ENCODE assay signal across 8 cellular contexts in the genomic region with DNA sequence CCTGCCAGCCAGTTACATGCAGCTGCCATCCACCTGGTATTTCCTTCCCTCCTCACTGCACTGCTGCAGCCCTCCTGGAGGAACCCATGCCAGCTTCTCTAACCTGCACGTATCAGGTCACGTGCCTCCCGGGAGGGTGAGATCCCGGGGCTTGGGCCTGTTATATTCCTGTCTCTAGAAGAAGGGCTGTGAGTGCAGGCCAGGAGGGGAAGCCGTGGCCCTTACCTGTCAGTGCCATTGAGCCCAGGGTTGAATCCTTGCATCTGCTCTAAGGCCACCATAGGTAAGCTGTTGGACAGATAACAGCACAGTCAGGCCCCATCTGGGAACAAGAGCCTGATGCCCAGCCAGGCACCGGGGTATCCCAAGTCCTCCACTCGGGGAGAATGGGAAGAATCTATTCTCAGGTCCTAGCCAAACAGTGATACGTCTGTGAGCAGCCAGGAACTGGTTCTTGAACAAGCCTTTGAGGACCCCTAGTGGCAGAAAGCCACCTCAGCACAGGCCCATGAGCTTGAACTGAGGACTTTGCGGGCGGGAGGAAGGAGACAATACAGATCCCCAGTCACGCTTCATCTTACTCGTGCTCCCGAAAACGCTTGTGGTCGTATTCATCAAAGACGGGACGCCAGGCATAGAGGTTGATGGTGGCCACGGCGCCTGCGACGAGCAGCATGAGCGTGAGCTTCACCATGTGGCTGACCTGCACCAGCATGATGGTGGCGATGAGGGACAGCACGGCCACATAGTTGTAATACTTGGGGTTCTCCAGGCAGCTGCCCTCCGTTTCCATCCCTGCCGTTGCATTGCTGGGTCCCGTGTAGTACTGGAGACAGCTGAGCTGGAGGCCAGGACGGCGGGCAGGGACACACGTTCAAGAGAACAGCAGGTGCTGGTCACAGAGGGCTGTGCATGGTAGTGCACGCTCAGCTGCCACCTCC. TPM values are rescaled to one million over a fixed set of nuclear protein-coding genes. Genes with fewer than 3 reads are reported as not detected.
DNase-seq lines count a peak whose midpoint lies in the region; ATAC-seq and TF ChIP-seq lines count a peak whose summit lies in the region.

No MANE protein-coding gene starts in this region.

- intact Hi-C loops in A673 (cut with micrococcal nuclease; ENCODE audit: unreplicated experiment): loop anchor here (1.0 to 10.0 kb wide), 4 partner anchors 215 to 417 kb away; a partner anchor contains a TSS
- intact Hi-C loops in activated CD4-positive, alpha-beta T cell treated with anti-CD3 and anti-CD28 coated beads, Interleukin-2, amount 10 ng/mL, durations not matched to agents 24 days and 14 days (cut with micrococcal nuclease): loop anchor here (1.0 to 5.0 kb wide), 9 partner anchors 35 to 417 kb away; a partner anchor contains a TSS
- intact Hi-C loops in right lobe of liver (cut with DNase I): loop anchor here in 1 of 2 donors (10.0 kb wide), 1 partner anchor 423 kb away; no protein-coding TSS in a partner anchor

- H3K36me3 ChIP-seq in A673 (ENCODE audit: insufficient read depth, low read length, poor library complexity, severe bottlenecking): peaks cover 15% of the 10 kb centered on the region
- H3K36me3 ChIP-seq in right lobe of liver: no peaks in the 10 kb centered on the region

- TF ChIP-seq POLR2A in right lobe of liver (IDR thresholded peaks at IDR 0.05): no peak

- peak; percentile 90 for DNase-seq in A673 (ENCODE audit: low spot score)
- peak; percentile 24 for DNase-seq in NCI-H524 treated with DMSO at 0.1 percent for 48 hours (lab: John Stamatoyannopoulos, UW)
- DNase-seq in activated CD4-positive, alpha-beta T cell treated with anti-CD3 and anti-CD28 coated beads, Interleukin-2, amount 10 ng/mL, durations not matched to agents 24 days and 14 days: peak; percentile 92
- DNase-seq in coronary artery (ENCODE audit: low spot score): peak; percentile 83
- peak; percentile 72 to 82 (median 74) for DNase-seq in right lobe of liver
- DNase-seq in stimulated activated CD4-positive, alpha-beta T cell treated with anti-CD3 and anti-CD28 coated beads, TNF-alpha, amount 100 ng/mL, for 1 hour (ENCODE audit: low read depth in 3 of 3, low spot score in 1 of 3): peak; percentile 34 to 46 (median 42)

- no peak overlapping the region for H3K4me3 Mint-ChIP-seq in activated CD4-positive, alpha-beta T cell treated with anti-CD3 and anti-CD28 coated beads, Interleukin-2, amount 10 ng/mL, durations not matched to agents 24 days and 14 days

- no peaks in the 10 kb centered on the region for H3K9me3 Mint-ChIP-seq in activated CD4-positive, alpha-beta T cell treated with anti-CD3 and anti-CD28 coated beads, Interleukin-2, amount 10 ng/mL, durations not matched to agents 24 days and 14 days

- peak; percentile 82 for ATAC-seq in GM18511 (IDR thresholded peaks at IDR 0.05; ENCODE audit: unreplicated experiment)
- peak; percentile 74 for ATAC-seq in HG03280 (IDR thresholded peaks at IDR 0.05; ENCODE audit: unreplicated experiment)
- ATAC-seq in right lobe of liver: peak; percentile 93 to 97 (median 95)

- CTCF ChIA-PET in A673 (lab: Charles Lee): interaction anchor here (0.6 to 1.1 kb wide), 6 partner anchors 214 to 418 kb away, joined by 3 to 9 read pairs (median 4); no protein-coding TSS in a partner anchor

- H3K27me3 ChIP-seq in A673 (replicated peaks; ENCODE audit: insufficient read depth, low read depth, low read length, poor library complexity) (no peaks in the 10 kb centered on the region), right lobe of liver (no peaks in the 10 kb centered on the region)

- TF ChIP-seq CTCF in A673 (conservative IDR thresholded peaks at IDR 0.05; ENCODE audit: low read depth, low read length): peak; percentile 96
- TF ChIP-seq CTCF in coronary artery (IDR thresholded peaks at IDR 0.05): peak; percentile 89
- TF ChIP-seq CTCF in right lobe of liver (IDR thresholded peaks at IDR 0.05): peak; percentile 85 to 95 (median 92)

- peak overlapping the region; percentile 93 for H3K27ac Mint-ChIP-seq in activated CD4-positive, alpha-beta T cell treated with anti-CD3 and anti-CD28 coated beads, Interleukin-2, amount 10 ng/mL, durations not matched to agents 24 days and 14 days

- H3K4me1 ChIP-seq in A673 (ENCODE audit: insufficient read depth, low read length, poor library complexity, severe bottlenecking) (peaks cover under 1% of the 10 kb centered on the region), right lobe of liver (peaks cover 0 to 4% (median 0%) of the 10 kb centered on the region in 4 donors)

- WGBS in right lobe of liver (ENCODE audit: insufficient coverage, low coverage, low lambda C conversion rate, missing lambda C conversion rate): 15% methylated on average over 13 of the region's 31 CpGs

- no TSS peak for BruUV-seq in A673 (replicated peaks; lab: Mats Ljungman, UMichigan)

- H3K36me3 Mint-ChIP-seq in activated CD4-positive, alpha-beta T cell treated with anti-CD3 and anti-CD28 coated beads, Interleukin-2, amount 10 ng/mL, durations not matched to agents 24 days and 14 days (ENCODE audit: low read depth): peaks cover 32% of the 10 kb centered on the region

- no peak overlapping the region for H3K4me3 ChIP-seq in A673 (ENCODE audit: low read depth, low read length, poor library complexity, severe bottlenecking)
- H3K4me3 ChIP-seq in coronary artery: no peak overlapping the region
- H3K4me3 ChIP-seq in right lobe of liver: no peak overlapping the region

- POLR2A ChIA-PET in A673 (lab: Charles Lee; ENCODE audit: low non-redundant PET): no interaction called here

- H3K27me3 Mint-ChIP-seq in activated CD4-positive, alpha-beta T cell treated with anti-CD3 and anti-CD28 coated beads, Interleukin-2, amount 10 ng/mL, durations not matched to agents 24 days and 14 days: no peaks in the 10 kb centered on the region

- H3K27ac ChIP-seq in A673 (ENCODE audit: low read depth, low read length, poor library complexity, severe bottlenecking): no peak overlapping the region
- no peak overlapping the region for H3K27ac ChIP-seq in coronary artery
- no peak overlapping the region for H3K27ac ChIP-seq in right lobe of liver

- H3K9me3 ChIP-seq in A673 (ENCODE audit: low read depth, low read length, poor library complexity, severe bottlenecking): no peaks in the 10 kb centered on the region
- H3K9me3 ChIP-seq in right lobe of liver: no peaks in the 10 kb centered on the region

- H3K4me1 Mint-ChIP-seq in activated CD4-positive, alpha-beta T cell treated with anti-CD3 and anti-CD28 coated beads, Interleukin-2, amount 10 ng/mL, durations not matched to agents 24 days and 14 days: peaks cover 23% of the 10 kb centered on the region

RNA-seq across cellular contexts. Expression of a gene that starts 34.4 kb away (rescaled TPM):
- total RNA-seq in A673 (2021) (61.9 and 69.4 TPM in 2 replicates), right lobe of liver (1 to 10 TPM; 1.6 to 6.0 (median 3.1) TPM)
- 44.0 and 45.9 TPM in 2 replicates for total RNA-seq in activated CD4-positive, alpha-beta T cell treated with anti-CD3 and anti-CD28 coated beads, Interleukin-2, amount 10 ng/mL, durations not matched to agents 24 days and 14 days

RNA-seq across cellular contexts. Expression of a gene that starts 34.4 kb away (rescaled TPM):
- total RNA-seq in A673 (2021) (33.4 and 34.9 TPM in 2 replicates), right lobe of liver (10 to 100 TPM; 10.1 to 16.4 (median 15.3) TPM)
- total RNA-seq in activated CD4-positive, alpha-beta T cell treated with anti-CD3 and anti-CD28 coated beads, Interleukin-2, amount 10 ng/mL, durations not matched to agents 24 days and 14 days: 21.7 and 22.2 TPM in 2 replicates

Comparison
In these comparisons a context has a peak if more than half of its experiments do, and no peak if none do; other contexts are left out.
1. DNase-seq: peak in every context shown above with its lines; median percentile 92 in activated CD4-positive, alpha-beta T cell treated with anti-CD3 and anti-CD28 coated beads, Interleukin-2, amount 10 ng/mL, durations not matched to agents 24 days and 14 days; 90 in A673; 83 in coronary artery; 74 in right lobe of liver; 42 in stimulated activated CD4-positive, alpha-beta T cell treated with anti-CD3 and anti-CD28 coated beads, TNF-alpha, amount 100 ng/mL, for 1 hour; 24 in NCI-H524 treated with DMSO at 0.1 percent for 48 hours.